ENCODE assay signal across 16 cellular contexts in the genomic region with DNA sequence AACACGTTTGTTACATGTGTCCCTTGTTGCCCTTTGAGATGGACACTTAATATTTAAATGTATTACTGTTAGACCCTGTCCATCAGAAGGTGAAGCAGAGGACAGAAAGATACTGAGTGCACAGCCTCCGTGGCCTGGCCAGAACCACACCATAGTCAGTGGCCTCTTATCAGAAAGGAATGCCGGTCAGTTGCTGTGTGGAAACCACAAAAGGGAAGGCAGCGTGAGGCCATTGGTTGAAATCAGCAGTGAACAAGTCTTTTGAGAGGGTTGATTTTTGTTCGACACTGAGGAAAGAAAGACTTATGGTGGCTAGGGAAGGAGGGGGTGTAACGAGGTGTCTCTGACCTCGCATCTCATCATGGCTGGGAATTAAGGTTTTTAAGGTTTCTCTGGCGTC.
DNase-seq lines count a peak whose midpoint lies in the region; ATAC-seq, FAIRE-seq and TF ChIP-seq lines count a peak whose summit lies in the region.
"Had no signal": no experiment of that assay in that cellular context is flagged by ENCODE, and none has a peak within 500 bp of the region (broad histone marks: within the 10 kb centered on the region; RNA-seq: fewer than 3 reads in every experiment).

No MANE protein-coding gene starts in this region.

- in situ Hi-C loops in HepG2 (cut with HindIII; ENCODE audit: extremely low pct_ligation_motif_present, low pct_unique_long_range_greater_than_20kb), result no loop called here

- H3K4me3 Mint-ChIP-seq in astrocyte (ENCODE audit: unreplicated experiment), result peak overlapping the region; percentile 4

- H2AFZ ChIP-seq in HepG2 (ENCODE audit: low read length) (no peak overlapping the region), astrocyte (ENCODE audit: low read depth, low read length) (no peak overlapping the region)

- peak; percentile 24 for DNase-seq in HepG2 (ENCODE audit: low spot score)
- DNase-seq in right lobe of liver, result no peak
- DNase-seq in astrocyte (ENCODE audit: low read depth), result peak; percentile 95
- peak; percentile 58 for DNase-seq in hepatic stellate cell (ENCODE audit: low spot score)
- no peak for DNase-seq in upper lobe of right lung
- no peak for DNase-seq in posterior cingulate gyrus
- no peak for DNase-seq in breast epithelium (ENCODE audit: low spot score in 2 of 2)
- DNase-seq: activated CD4-positive, alpha-beta T cell treated with anti-CD3 and anti-CD28 coated beads for 48 hours; activated gamma-delta T cell; MM.1S; mucosa of descending colon; NCI-H524; SHP77 had no signal

- H3K27me3 ChIP-seq in HepG2 (ENCODE audit: control insufficient read depth in 1 of 2, insufficient read depth in 2 of 2, low read length in 2 of 2) (no peaks in the 10 kb centered on the region), right lobe of liver (no peaks in the 10 kb centered on the region), astrocyte (ENCODE audit: insufficient read depth, low read length) (no peaks in the 10 kb centered on the region), upper lobe of right lung (no peaks in the 10 kb centered on the region), breast epithelium (no peaks in the 10 kb centered on the region)

- peaks cover 16% of the 10 kb centered on the region for H3K4me1 Mint-ChIP-seq in astrocyte (ENCODE audit: low read depth, unreplicated experiment)

- H3K9me3 Mint-ChIP-seq in astrocyte (ENCODE audit: unreplicated experiment), result no peaks in the 10 kb centered on the region

- WGBS in HepG2 (ENCODE audit: low lambda C conversion rate), result 86% methylated on average over 8 of the region's 8 CpGs
- 72% methylated on average over 8 of the region's 8 CpGs for WGBS in right lobe of liver (ENCODE audit: insufficient coverage, low coverage, low lambda C conversion rate, missing lambda C conversion rate)

- H3K4me3 ChIP-seq in HepG2 (replicated peaks in 1 of 3; ENCODE audit: insufficient read depth in 1 of 3, low read depth in 2 of 3, low read length in 3 of 3) (no peak overlapping the region), right lobe of liver (no peak overlapping the region), astrocyte (ENCODE audit: insufficient read depth, low read depth, low read length) (no peak overlapping the region), upper lobe of right lung (no peak overlapping the region), breast epithelium (no peak overlapping the region)
- H3K4me3 ChIP-seq: coronary artery, mucosa of descending colon had no signal

- TF ChIP-seq EP300 in HepG2 (IDR thresholded peaks at IDR 0.05; ENCODE audit: low read depth in 2 of 2, low read length in 2 of 2) (no peak), HepG2 (CRISPR knock-in tag; IDR thresholded peaks at IDR 0.05; ENCODE audit: borderline replicate concordance) (no peak)

- H3K4me1 ChIP-seq in HepG2 (ENCODE audit: insufficient read depth, low read length) (peaks cover 38% of the 10 kb centered on the region), right lobe of liver (peaks cover 0 to 18% (median 3%) of the 10 kb centered on the region in 4 donors), astrocyte (ENCODE audit: insufficient read depth, low read length) (peaks cover 11% of the 10 kb centered on the region), upper lobe of right lung (peaks cover 19% of the 10 kb centered on the region), breast epithelium (no peaks in the 10 kb centered on the region)

- H3K4me2 ChIP-seq in HepG2 (ENCODE audit: low read depth, low read length) (no peak overlapping the region), astrocyte (ENCODE audit: low read length) (peak overlapping the region; percentile 64)

- no peak for FAIRE-seq in HepG2 (lab: Jason Lieb, UNC)
- no peak for FAIRE-seq in astrocyte (lab: Jason Lieb, UNC)
- FAIRE-seq: A204.1 had no signal

- CTCF ChIA-PET in HepG2 (lab: Yijun Ruan, JAX; ENCODE audit: low intra/inter-chr PET ratio, low total read pairs), result no interaction called here

- no peaks in the 10 kb centered on the region for H4K20me1 ChIP-seq in HepG2 (ENCODE audit: insufficient read depth, low read length)
- H4K20me1 ChIP-seq in astrocyte (ENCODE audit: insufficient read depth, low read length), result no peaks in the 10 kb centered on the region

- ATAC-seq in HepG2 (no peak), right lobe of liver (no peak), upper lobe of right lung (peak; percentile 75), HG02763 (IDR thresholded peaks at IDR 0.05; ENCODE audit: unreplicated experiment) (no peak)
- ATAC-seq: mucosa of descending colon had no signal

- no peak for TF ChIP-seq CTCF in HepG2 (CRISPR knock-in tag; IDR thresholded peaks at IDR 0.05)
- TF ChIP-seq CTCF in right lobe of liver (IDR thresholded peaks at IDR 0.05), result no peak
- no peak for TF ChIP-seq CTCF in astrocyte (IDR thresholded peaks at IDR 0.05; ENCODE audit: insufficient read depth, low read depth, low read length)
- TF ChIP-seq CTCF in upper lobe of right lung (IDR thresholded peaks at IDR 0.05), result no peak
- no peak for TF ChIP-seq CTCF in breast epithelium (IDR thresholded peaks at IDR 0.05)

- no TSS peak for BruUV-seq in HepG2 (replicated peaks; lab: Mats Ljungman, UMichigan)

- H3K79me2 ChIP-seq in HepG2 (ENCODE audit: insufficient read depth, low read length) (no peaks in the 10 kb centered on the region), astrocyte (ENCODE audit: insufficient read depth, low read length) (no peaks in the 10 kb centered on the region)

- H3K27ac Mint-ChIP-seq in astrocyte (ENCODE audit: unreplicated experiment), result peak overlapping the region; percentile 88

- peaks cover 4% of the 10 kb centered on the region for H3K36me3 Mint-ChIP-seq in astrocyte (ENCODE audit: low read depth, unreplicated experiment)

- no peak for TF ChIP-seq POLR2A in HepG2 (IDR thresholded peaks at IDR 0.05; ENCODE audit: insufficient read depth in 1 of 2, low read depth in 2 of 2, low read length in 2 of 2)
- no peak for TF ChIP-seq POLR2A in right lobe of liver (IDR thresholded peaks at IDR 0.05)
- TF ChIP-seq POLR2A in breast epithelium (IDR thresholded peaks at IDR 0.05), result no peak

- H3K9ac ChIP-seq in HepG2 (ENCODE audit: insufficient read depth, low read depth, low read length) (no peak overlapping the region), astrocyte (ENCODE audit: low read length) (no peak overlapping the region)

- H3K9me3 ChIP-seq in HepG2 (ENCODE audit: low read length) (no peaks in the 10 kb centered on the region), right lobe of liver (no peaks in the 10 kb centered on the region), astrocyte (ENCODE audit: insufficient read depth, low read depth, low read length) (no peaks in the 10 kb centered on the region), upper lobe of right lung (no peaks in the 10 kb centered on the region), breast epithelium (no peaks in the 10 kb centered on the region)
- H3K9me3 ChIP-seq: mucosa of descending colon had no signal

- H3K27ac ChIP-seq in HepG2 (ENCODE audit: extremely low read length, insufficient read depth, low read length) (no peak overlapping the region), right lobe of liver (no peak overlapping the region), astrocyte (ENCODE audit: low read depth, low read length) (peak overlapping the region; percentile 37), upper lobe of right lung (no peak overlapping the region), breast epithelium (no peak overlapping the region)

- POLR2A ChIA-PET in HepG2 (lab: Yijun Ruan, JAX), result no interaction called here

- H3K36me3 ChIP-seq in HepG2 (replicated peaks in 1 of 2; ENCODE audit: control insufficient read depth in 1 of 2, insufficient read depth in 2 of 2, low read length in 2 of 2) (peaks cover 0 to 6% of the 10 kb centered on the region in 2 experiments; a peak in 4 of 5 replicates), right lobe of liver (no peaks in the 10 kb centered on the region), astrocyte (ENCODE audit: insufficient read depth, low read length) (no peaks in the 10 kb centered on the region), upper lobe of right lung (peaks cover 8% of the 10 kb centered on the region), breast epithelium (no peaks in the 10 kb centered on the region)

- no peaks in the 10 kb centered on the region for H3K27me3 Mint-ChIP-seq in astrocyte (ENCODE audit: low read depth, unreplicated experiment)

- intact Hi-C loops in HepG2 (cut with micrococcal nuclease; ENCODE audit: unreplicated experiment), result no loop called here
- intact Hi-C loops in right lobe of liver (cut with DNase I), result no loop called here
- intact Hi-C loops in upper lobe of right lung (cut with DNase I), result no loop called here
- intact Hi-C loops in posterior cingulate gyrus (cut with DNase I), result no loop called here
- intact Hi-C loops in breast epithelium (cut with DNase I; ENCODE audit: low total_unique reads), result loop anchor here (10.0 kb wide), 1 partner anchor 71 kb away; no protein-coding TSS in a partner anchor

- no peak for TF ChIP-seq RAD21 in HepG2 (CRISPR knock-in tag; IDR thresholded peaks at IDR 0.05)

TF ChIP-seq in HepG2, 621 proteins besides CTCF, POLR2A, EP300 and RAD21:
- TF ChIP-seq ZMAT3 (CRISPR knock-in tag; conservative IDR thresholded peaks at IDR 0.05) (no peak), JUND (CRISPR knock-in tag; IDR thresholded peaks at IDR 0.05) (no peak), ZNF264 (CRISPR knock-in tag; IDR thresholded peaks at IDR 0.05) (peak; percentile 93)
- TF ChIP-seq, protein P1, sequence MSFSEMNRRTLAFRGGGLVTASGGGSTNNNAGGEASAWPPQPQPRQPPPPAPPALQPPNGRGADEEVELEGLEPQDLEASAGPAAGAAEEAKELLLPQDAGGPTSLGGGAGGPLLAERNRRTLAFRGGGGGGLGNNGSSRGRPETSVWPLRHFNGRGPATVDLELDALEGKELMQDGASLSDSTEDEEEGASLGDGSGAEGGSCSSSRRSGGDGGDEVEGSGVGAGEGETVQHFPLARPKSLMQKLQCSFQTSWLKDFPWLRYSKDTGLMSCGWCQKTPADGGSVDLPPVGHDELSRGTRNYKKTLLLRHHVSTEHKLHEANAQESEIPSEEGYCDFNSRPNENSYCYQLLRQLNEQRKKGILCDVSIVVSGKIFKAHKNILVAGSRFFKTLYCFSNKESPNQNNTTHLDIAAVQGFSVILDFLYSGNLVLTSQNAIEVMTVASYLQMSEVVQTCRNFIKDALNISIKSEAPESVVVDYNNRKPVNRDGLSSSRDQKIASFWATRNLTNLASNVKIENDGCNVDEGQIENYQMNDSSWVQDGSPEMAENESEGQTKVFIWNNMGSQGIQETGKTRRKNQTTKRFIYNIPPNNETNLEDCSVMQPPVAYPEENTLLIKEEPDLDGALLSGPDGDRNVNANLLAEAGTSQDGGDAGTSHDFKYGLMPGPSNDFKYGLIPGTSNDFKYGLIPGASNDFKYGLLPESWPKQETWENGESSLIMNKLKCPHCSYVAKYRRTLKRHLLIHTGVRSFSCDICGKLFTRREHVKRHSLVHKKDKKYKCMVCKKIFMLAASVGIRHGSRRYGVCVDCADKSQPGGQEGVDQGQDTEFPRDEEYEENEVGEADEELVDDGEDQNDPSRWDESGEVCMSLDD (CRISPR knock-in tag; IDR thresholded peaks at IDR 0.05; ENCODE audit: borderline replicate concordance), result no peak

Comparison
In these comparisons a context has a peak if more than half of its experiments do, and no peak if none do; other contexts are left out.
1. DNase-seq: peak in HepG2 (single experiment), astrocyte (single experiment) and hepatic stellate cell (single experiment); none in right lobe of liver (0 of 3), upper lobe of right lung (single experiment), posterior cingulate gyrus (0 of 10) and breast epithelium (0 of 2).